In genomic region chr10:98135222-98135899, GRCh38 we compare ENCODE assay signal across 8 cellular contexts. TPM values are rescaled to one million over a fixed set of nuclear protein-coding genes. Genes with fewer than 3 reads are reported as not detected.
DNase-seq lines count a peak whose midpoint lies in the region; ATAC-seq and TF ChIP-seq lines count a peak whose summit lies in the region.

No MANE protein-coding gene starts in this region.

- H3K36me3 ChIP-seq in HUES6 (ENCODE audit: control insufficient read depth, insufficient read depth, low read length) (no peaks in the 10 kb centered on the region), mucosa of descending colon (ENCODE audit: low read depth) (no peaks in the 10 kb centered on the region)

- ATAC-seq in mucosa of descending colon = no peak

- no peak for TF ChIP-seq CTCF in choroid plexus epithelial cell (conservative IDR thresholded peaks at IDR 0.05; ENCODE audit: low read depth, low read length)
- TF ChIP-seq CTCF in mucosa of descending colon (IDR thresholded peaks at IDR 0.05) = no peak

- H3K4me1 ChIP-seq in HUES6 (ENCODE audit: control insufficient read depth, insufficient read depth, low read length) = 0 out of 2 replicates have a peak, but pooled peaks cover 7% of the 10 kb centered on the region
- H3K4me1 ChIP-seq in mucosa of descending colon (ENCODE audit: low read depth) = peaks cover 20% of the 10 kb centered on the region

- peak overlapping the region; percentile 86 for H3K9ac ChIP-seq in HUES6 (ENCODE audit: low read length)

- peak overlapping the region; percentile 96 for H3K4me3 ChIP-seq in HUES6 (ENCODE audit: low read depth, low read length)
- H3K4me3 ChIP-seq in choroid plexus epithelial cell (ENCODE audit: low read depth, low read length) = peak overlapping the region; percentile 91
- H3K4me3 ChIP-seq in mucosa of descending colon = peak overlapping the region; percentile 94

- peak; percentile 3 for DNase-seq in NCI-H1105 treated with DMSO at 0.1 percent for 48 hours (lab: John Stamatoyannopoulos, UW)
- DNase-seq in NCI-H1105 (lab: John Stamatoyannopoulos, UW) = no peak
- no peak for DNase-seq in choroid plexus epithelial cell (ENCODE audit: low read depth)
- no peak for DNase-seq in mucosa of descending colon
- DNase-seq in NCI-H2196 (lab: John Stamatoyannopoulos, UW; ENCODE audit: unreplicated experiment) = no peak
- no peak for DNase-seq in mucosa of gallbladder (ENCODE audit: low spot score)
- no peak for DNase-seq in H4 (ENCODE audit: low spot score)

- peak overlapping the region; percentile 83; the same call in 1 of the 2 replicates for H3K27ac ChIP-seq in HUES6 (ENCODE audit: low read depth, low read length)

- intact Hi-C loops in mucosa of descending colon (cut with DNase I, micrococcal nuclease) = no loop called here

- peaks cover 10% of the 10 kb centered on the region for H3K9me3 ChIP-seq in HUES6 (ENCODE audit: control insufficient read depth, insufficient read depth, low read depth, low read length)
- H3K9me3 ChIP-seq in mucosa of descending colon = no peaks in the 10 kb centered on the region

- H3K27me3 ChIP-seq in HUES6 (ENCODE audit: control insufficient read depth, insufficient read depth, low read length) = no peaks in the 10 kb centered on the region

RNA-seq across cellular contexts. Expression of gene R3HCC1L, which starts 0.9 kb away (rescaled TPM):
- total RNA-seq in mucosa of descending colon = 10 to 100 TPM; 15.3 to 22.8 (median 18.8) TPM
- 15.8 TPM for total RNA-seq in mucosa of gallbladder
- 9.8 and 10.5 TPM in 2 replicates for total RNA-seq in H4 (2014; rRNA removed; shearing (Covaris generic))
